1 cellular context compared by ENCODE assay signal in the genomic region with DNA sequence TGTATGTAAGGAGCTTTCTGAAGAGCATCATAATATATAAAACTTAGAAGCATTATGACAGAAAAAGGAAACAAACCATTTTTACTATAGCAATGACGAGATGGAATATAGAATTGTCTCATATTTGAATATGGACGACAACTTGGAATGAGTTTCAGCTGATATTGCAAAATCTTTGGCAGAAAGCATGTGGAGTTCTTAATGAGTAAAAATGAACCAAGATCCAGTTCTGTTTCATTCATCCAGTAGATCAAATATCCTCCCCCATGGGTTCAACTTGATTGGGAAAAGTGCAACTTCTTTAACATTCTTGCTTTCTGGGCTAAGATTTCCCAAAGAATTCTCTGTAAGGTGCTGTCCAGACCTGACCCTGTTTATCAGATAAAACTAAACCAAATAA.
TF ChIP-seq lines count a peak whose summit lies in the region.

No MANE protein-coding gene starts in this region.

TF ChIP-seq in IMR-90, 13 proteins besides CTCF, POLR2A, EP300 and RAD21:
- peak; percentile 82 for TF ChIP-seq MAFK (IDR thresholded peaks at IDR 0.05; ENCODE audit: low read depth, low read length)
- TF ChIP-seq CHD1 (IDR thresholded peaks at IDR 0.05; ENCODE audit: low read depth, low read length), result no peak
